In genomic region chr13:19959141-19959830, GRCh38 we compare ENCODE assay signal across 1 cellular context.
TF ChIP-seq lines count a peak whose summit lies in the region.

No MANE protein-coding gene starts in this region.

TF ChIP-seq in K562, 482 proteins besides CTCF, POLR2A, EP300 and RAD21 (continued from another document):
- TF ChIP-seq CHD7 (IDR thresholded peaks at IDR 0.05; ENCODE audit: low read depth, low read length) (no peak), NFRKB (IDR thresholded peaks at IDR 0.05; ENCODE audit: low read depth) (0 out of 2 replicates have a peak, but pooled peaks have one; percentile 53), CREB3L1 (IDR thresholded peaks at IDR 0.05; ENCODE audit: borderline replicate concordance, low read depth) (no peak), RUNX1 (IDR thresholded peaks at IDR 0.05; ENCODE audit: low read depth) (0 out of 2 replicates have a peak, but pooled peaks have one; percentile 27), RBFOX2 (IDR thresholded peaks at IDR 0.05; ENCODE audit: low read depth, low read length) (peak; percentile 53), ZNF740 (CRISPR knock-in tag; IDR thresholded peaks at IDR 0.05) (peak; percentile 93), ZNF740 (tag; IDR thresholded peaks at IDR 0.05) (peak in 1 of 2 experiments; percentile 50; a peak in 1 of 4 replicates), ZFX (CRISPR knock-in tag; IDR thresholded peaks at IDR 0.05) (peak; percentile 65), NRF1 (conservative IDR thresholded peaks at IDR 0.05 in 1 of 2, IDR thresholded peaks at IDR 0.05 in 1 of 2) (peak; percentile 53 to 54; a peak in 3 of 4 replicates), POLR2G (IDR thresholded peaks at IDR 0.05; ENCODE audit: low read depth, low read length) (peak; percentile 31; the same call in 1 of the 2 replicates), MAZ (CRISPR knock-in tag; conservative IDR thresholded peaks at IDR 0.05 in 1 of 2, IDR thresholded peaks at IDR 0.05 in 1 of 2) (peak in 1 of 2 experiments; percentile 34; a peak in 2 of 4 replicates), VEZF1 (CRISPR knock-in tag; IDR thresholded peaks at IDR 0.05) (peak; percentile 3; the same call in 1 of the 2 replicates), PRDM10 (IDR thresholded peaks at IDR 0.05; ENCODE audit: partially characterized antibody) (peak; percentile 43), ZNF274 (IDR thresholded peaks at IDR 0.05; ENCODE audit: borderline replicate concordance, low read depth, low read length) (no peak), NCOA1 (IDR thresholded peaks at IDR 0.05; ENCODE audit: low read depth) (no peak), CREB1 (IDR thresholded peaks at IDR 0.05) (no peak), CREB1 (CRISPR knock-in tag; IDR thresholded peaks at IDR 0.05) (no peak), ZFP36 (IDR thresholded peaks at IDR 0.05; ENCODE audit: low read depth, low read length, partially characterized antibody) (no peak), L3MBTL2 (IDR thresholded peaks at IDR 0.05) (0 out of 2 replicates have a peak, but pooled peaks have one; percentile 1), HMGN3 (IDR thresholded peaks at IDR 0.05; ENCODE audit: borderline replicate concordance, extremely low read depth, insufficient read length, low read depth, low read length) (peak; percentile 18), KDM4B (IDR thresholded peaks at IDR 0.05; ENCODE audit: borderline replicate concordance in 2 of 2, low read depth in 1 of 2) (0 out of 4 replicates have a peak, but pooled peaks of 1 of the 2 experiments have one; percentile 47), FIP1L1 (IDR thresholded peaks at IDR 0.05; ENCODE audit: low read depth, low read length, poor library complexity, severe bottlenecking) (peak; percentile 0), ZNF263 (CRISPR knock-in tag; IDR thresholded peaks at IDR 0.05; ENCODE audit: borderline replicate concordance) (no peak), PHF8 (IDR thresholded peaks at IDR 0.05; ENCODE audit: borderline replicate concordance, low read length) (peak; percentile 18; the same call in 1 of the 2 replicates), CREM (IDR thresholded peaks at IDR 0.05; ENCODE audit: low read depth) (peak; percentile 19; the same call in 1 of the 2 replicates), HDAC2 (IDR thresholded peaks at IDR 0.05) (no peak), NCOA6 (IDR thresholded peaks at IDR 0.05) (peak; percentile 47; the same call in 1 of the 2 replicates), YY1 (IDR thresholded peaks at IDR 0.05; ENCODE audit: borderline replicate concordance in 1 of 3, control insufficient read depth in 1 of 3, extremely low read depth in 1 of 3, insufficient read depth in 3 of 3, insufficient read length in 1 of 3, insufficient replicate concordance in 2 of 3, low read depth in 1 of 3, low read length in 2 of 3) (peak; percentile 57 to 90 (median 80)), HNRNPLL (IDR thresholded peaks at IDR 0.05; ENCODE audit: low read depth, low read length, poor library complexity, severe bottlenecking) (peak; percentile 90)
TF ChIP-seq in K562: peak in this region for 21.
